ENCODE assay signal across 1 cellular context in genomic region chr1:91949356-91949699, GRCh38.
TF ChIP-seq lines count a peak whose summit lies in the region.

BRDT (plus strand) TSS chr1:91949401; CDS start chr1:91962755, 13,354 bp downstream.

TF ChIP-seq in H1, 55 proteins besides CTCF, POLR2A, EP300 and RAD21:
- TF ChIP-seq SP1 (IDR thresholded peaks at IDR 0.05; ENCODE audit: low read depth, low read length) (no peak), NANOG (IDR thresholded peaks at IDR 0.05; ENCODE audit: insufficient read depth, low read depth, low read length, poor library complexity, severe bottlenecking) (no peak), MAX (IDR thresholded peaks at IDR 0.05) (no peak), PHF8 (conservative IDR thresholded peaks at IDR 0.05; ENCODE audit: low read depth, low read length) (no peak)
